Comparison of ENCODE assay signal across 14 cellular contexts in genomic region chr22:49873228-49873940, GRCh38. TPM values are rescaled to one million over a fixed set of nuclear protein-coding genes. Genes with fewer than 3 reads are reported as not detected.
DNase-seq lines count a peak whose midpoint lies in the region; ATAC-seq and TF ChIP-seq lines count a peak whose summit lies in the region.
"Had no signal": no experiment of that assay in that cellular context is flagged by ENCODE, and none has a peak within 500 bp of the region (broad histone marks: within the 10 kb centered on the region; RNA-seq: fewer than 3 reads in every experiment).

No MANE protein-coding gene starts in this region.

- no peak for TF ChIP-seq EP300 in sigmoid colon (IDR thresholded peaks at IDR 0.05)

- H3K27me3 Mint-ChIP-seq in WTC11 (ENCODE audit: low read depth) = no peaks in the 10 kb centered on the region
- no peaks in the 10 kb centered on the region for H3K27me3 Mint-ChIP-seq in naive thymus-derived CD4-positive, alpha-beta T cell

- POLR2A ChIA-PET in WTC11 (lab: Charles Lee) = interaction anchor here (0.5 kb wide), 1 partner anchor 30 kb away, joined by 4 read pairs; no protein-coding TSS in a partner anchor
- POLR2A ChIA-PET in naive thymus-derived CD4-positive, alpha-beta T cell (lab: Charles Lee) = no interaction called here

- intact Hi-C loops in naive thymus-derived CD4-positive, alpha-beta T cell (cut with micrococcal nuclease) = no loop called here
- intact Hi-C loops in sigmoid colon (cut with DNase I) = no loop called here

- peaks cover 0 to 11% (median 0%) of the 10 kb centered on the region in 3 experiments for H3K9me3 ChIP-seq in naive thymus-derived CD4-positive, alpha-beta T cell (ENCODE audit: control insufficient read depth in 2 of 3, low read length in 3 of 3)
- H3K9me3 ChIP-seq in sigmoid colon = peaks cover 0 to 3% (median 0%) of the 10 kb centered on the region in 4 donors

- peaks cover 23% of the 10 kb centered on the region for H3K9me3 Mint-ChIP-seq in WTC11
- peaks cover 0 to 24% (median 12%) of the 10 kb centered on the region in 11 donors for H3K9me3 Mint-ChIP-seq in naive thymus-derived CD4-positive, alpha-beta T cell

- H3K36me3 ChIP-seq in naive thymus-derived CD4-positive, alpha-beta T cell (ENCODE audit: control insufficient read depth in 2 of 3, insufficient read depth in 3 of 3, low read length in 3 of 3) = no peaks in the 10 kb centered on the region
- no peaks in the 10 kb centered on the region for H3K36me3 ChIP-seq in sigmoid colon

- no peak overlapping the region for H3K27ac ChIP-seq in naive thymus-derived CD4-positive, alpha-beta T cell (ENCODE audit: low read depth, low read length)
- H3K27ac ChIP-seq in sigmoid colon = no peak overlapping the region

- H3K4me3 ChIP-seq in naive thymus-derived CD4-positive, alpha-beta T cell (ENCODE audit: low read length) = no peak overlapping the region
- H3K4me3 ChIP-seq in sigmoid colon = no peak overlapping the region

- H3K27ac Mint-ChIP-seq in WTC11 = peak overlapping the region; percentile 58
- H3K27ac Mint-ChIP-seq in naive thymus-derived CD4-positive, alpha-beta T cell = peak overlapping the region in 7 of 9 donors; percentile 8 to 84 (median 38)
- H3K27ac Mint-ChIP-seq: HFFc6 had no signal

- no peak overlapping the region for H3K4me3 Mint-ChIP-seq in WTC11
- peak overlapping the region in 2 of 10 donors; percentile 50 to 53 for H3K4me3 Mint-ChIP-seq in naive thymus-derived CD4-positive, alpha-beta T cell
- H3K4me3 Mint-ChIP-seq: HFFc6 had no signal

- no peak for TF ChIP-seq POLR2A in sigmoid colon (IDR thresholded peaks at IDR 0.05)

- H3K4me1 Mint-ChIP-seq in WTC11 = no peaks in the 10 kb centered on the region
- H3K4me1 Mint-ChIP-seq in naive thymus-derived CD4-positive, alpha-beta T cell = peaks cover 26 to 68% (median 61%) of the 10 kb centered on the region in 7 donors

- ATAC-seq in WTC11 = no peak
- no peak for ATAC-seq in naive thymus-derived CD4-positive, alpha-beta T cell

- WGBS in sigmoid colon, 2 donors = 86 to 88% methylated on average over 16 of the region's 16 CpGs

- no peaks in the 10 kb centered on the region for H3K27me3 ChIP-seq in naive thymus-derived CD4-positive, alpha-beta T cell (ENCODE audit: control insufficient read depth in 2 of 2, insufficient read depth in 2 of 2, low read length in 2 of 2)
- no peaks in the 10 kb centered on the region for H3K27me3 ChIP-seq in sigmoid colon

- H3K36me3 Mint-ChIP-seq in WTC11 = peaks cover 45% of the 10 kb centered on the region
- peaks cover 12 to 60% (median 53%) of the 10 kb centered on the region in 5 donors for H3K36me3 Mint-ChIP-seq in naive thymus-derived CD4-positive, alpha-beta T cell

- peaks cover 3 to 29% of the 10 kb centered on the region in 2 donors for H3K4me1 ChIP-seq in naive thymus-derived CD4-positive, alpha-beta T cell (ENCODE audit: control insufficient read depth in 2 of 2, insufficient read depth in 2 of 2, low read length in 2 of 2)
- H3K4me1 ChIP-seq in sigmoid colon = no peaks in the 10 kb centered on the region

- in situ Hi-C loops in GM13977 (cut with MboI; ENCODE audit: low pct_unique_long_range_greater_than_20kb, low sequenced_read_pairs, unreplicated experiment) = no loop called here

- no peak for TF ChIP-seq CTCF in WTC11 (IDR thresholded peaks at IDR 0.05)
- no peak for TF ChIP-seq CTCF in GM13977 (IDR thresholded peaks at IDR 0.05; ENCODE audit: extremely low read depth, insufficient read depth, missing control alignments)
- no peak for TF ChIP-seq CTCF in sigmoid colon (IDR thresholded peaks at IDR 0.05)

- CTCF ChIA-PET in WTC11 (lab: Charles Lee) = interaction anchor here (0.8 kb wide), 1 partner anchor 157 kb away, joined by 3 read pairs; no protein-coding TSS in a partner anchor
- CTCF ChIA-PET in naive thymus-derived CD4-positive, alpha-beta T cell (lab: Charles Lee) = interaction anchor here (0.7 kb wide), 1 partner anchor 159 kb away, joined by 3 read pairs; no protein-coding TSS in a partner anchor

- peak; percentile 43 for DNase-seq in activated effector memory CD4-positive, alpha-beta T cell treated with anti-CD3 and anti-CD28 coated beads, Interleukin-2, amount 50 U/mL, for 16 hours
- no peak for DNase-seq in activated effector memory CD4-positive, alpha-beta T cell treated with Interleukin-2 at 50 U/mL for 16 hours
- no peak for DNase-seq in WTC11 (ENCODE audit: low spot score)
- no peak for DNase-seq in naive thymus-derived CD4-positive, alpha-beta T cell
- DNase-seq in GM13977 (ENCODE audit: low spot score) = no peak
- DNase-seq in AG20443 (ENCODE audit: low spot score) = no peak
- DNase-seq in sigmoid colon = no peak
- DNase-seq: C1 segment of cervical spinal cord, HFFc6, NCI-H1417 treated with DMSO at 0.1 percent for 48 hours, NCI-H1930, NCI-H2171, NCI-H446, NCI-H748 treated with DMSO at 0.1 percent for 48 hours had no signal

TF ChIP-seq in WTC11, 78 proteins besides CTCF, POLR2A, EP300 and RAD21:
- no peak for TF ChIP-seq MLX (CRISPR knock-in tag; IDR thresholded peaks at IDR 0.05)
- no peak for TF ChIP-seq MYBL2 (CRISPR knock-in tag; IDR thresholded peaks at IDR 0.05)
- no peak for TF ChIP-seq IRF2 (CRISPR knock-in tag; IDR thresholded peaks at IDR 0.05; ENCODE audit: borderline replicate concordance, low read depth)
- no peak for TF ChIP-seq ESRRA (CRISPR knock-in tag; IDR thresholded peaks at IDR 0.05; ENCODE audit: borderline replicate concordance)
- TF ChIP-seq ATF2 (CRISPR knock-in tag; IDR thresholded peaks at IDR 0.05; ENCODE audit: borderline replicate concordance, low read depth) = no peak
- TF ChIP-seq ZNF138 (CRISPR knock-in tag; conservative IDR thresholded peaks at IDR 0.05) = no peak
- TF ChIP-seq E2F1 (CRISPR knock-in tag; IDR thresholded peaks at IDR 0.05) = no peak

RNA-seq across cellular contexts. Expression of gene ZBED4, which starts 19.7 kb away (rescaled TPM):
- total RNA-seq in WTC11 (2021) = 24.7 to 29.2 TPM (median 24.8 TPM) in 3 replicates
- total RNA-seq in naive thymus-derived CD4-positive, alpha-beta T cell = 10 to 100 TPM; 13.6 to 20.1 (median 17.1) TPM
- 10 to 100 TPM in 1 of 2 donors, 1 to 10 TPM in 1; 6.0 to 10.6 TPM for polyA plus RNA-seq in naive thymus-derived CD4-positive, alpha-beta T cell
- total RNA-seq in sigmoid colon = 1 to 10 TPM; 3.9 to 7.5 (median 5.5) TPM
- 10 to 100 TPM in 1 of 3 donors, 1 to 10 TPM in 2; 2.4 to 10.5 (median 4.6) TPM for polyA plus RNA-seq in sigmoid colon

RNA-seq across cellular contexts. Expression of gene ALG12, which starts 44.9 kb away (rescaled TPM):
- total RNA-seq in WTC11 (2021) (26.5 to 29.2 TPM (median 26.7 TPM) in 3 replicates), sigmoid colon (10 to 100 TPM; 11.4 to 23.9 (median 15.4) TPM)
- total RNA-seq in naive thymus-derived CD4-positive, alpha-beta T cell = 10 to 100 TPM; 16.2 to 22.4 (median 19.5) TPM
- polyA plus RNA-seq in naive thymus-derived CD4-positive, alpha-beta T cell = 10 to 100 TPM; 10.4 to 21.2 TPM
- 10 to 100 TPM in 1 of 3 donors, 1 to 10 TPM in 2; 1.8 to 15.9 (median 2.1) TPM for polyA plus RNA-seq in sigmoid colon

RNA-seq across cellular contexts. Expression of gene CRELD2, which starts 45.0 kb away (rescaled TPM):
- 34.9 to 42.8 TPM (median 35.2 TPM) in 3 replicates for total RNA-seq in WTC11 (2021)
- total RNA-seq in naive thymus-derived CD4-positive, alpha-beta T cell = 10 to 100 TPM; 19.7 to 80.9 (median 28.5) TPM
- polyA plus RNA-seq in naive thymus-derived CD4-positive, alpha-beta T cell = 10 to 100 TPM; 37.3 to 39.1 TPM
- 10 to 100 TPM; 15.5 to 26.5 (median 23.1) TPM for total RNA-seq in sigmoid colon
- 10 to 100 TPM in 2 of 3 donors, 1 to 10 TPM in 1; 9.2 to 97.7 (median 11.4) TPM for polyA plus RNA-seq in sigmoid colon

RNA-seq across cellular contexts. Expression of gene BRD1, which starts 45.7 kb away (rescaled TPM):
- 36.4 to 37.9 TPM (median 36.6 TPM) in 3 replicates for total RNA-seq in WTC11 (2021)
- total RNA-seq in naive thymus-derived CD4-positive, alpha-beta T cell = 100 to 1,000 TPM in 2 of 5 experiments, 10 to 100 TPM in 3; 50.0 to 130 (median 87.7) TPM
- polyA plus RNA-seq in naive thymus-derived CD4-positive, alpha-beta T cell = 1 to 10 TPM; 2.8 to 3.4 TPM
- 10 to 100 TPM; 31.1 to 52.6 (median 35.9) TPM for total RNA-seq in sigmoid colon
- polyA plus RNA-seq in sigmoid colon = 10 to 100 TPM; 12.6 to 21.5 (median 14.3) TPM
